ENCODE assay signal across 1 cellular context in the genomic region with DNA sequence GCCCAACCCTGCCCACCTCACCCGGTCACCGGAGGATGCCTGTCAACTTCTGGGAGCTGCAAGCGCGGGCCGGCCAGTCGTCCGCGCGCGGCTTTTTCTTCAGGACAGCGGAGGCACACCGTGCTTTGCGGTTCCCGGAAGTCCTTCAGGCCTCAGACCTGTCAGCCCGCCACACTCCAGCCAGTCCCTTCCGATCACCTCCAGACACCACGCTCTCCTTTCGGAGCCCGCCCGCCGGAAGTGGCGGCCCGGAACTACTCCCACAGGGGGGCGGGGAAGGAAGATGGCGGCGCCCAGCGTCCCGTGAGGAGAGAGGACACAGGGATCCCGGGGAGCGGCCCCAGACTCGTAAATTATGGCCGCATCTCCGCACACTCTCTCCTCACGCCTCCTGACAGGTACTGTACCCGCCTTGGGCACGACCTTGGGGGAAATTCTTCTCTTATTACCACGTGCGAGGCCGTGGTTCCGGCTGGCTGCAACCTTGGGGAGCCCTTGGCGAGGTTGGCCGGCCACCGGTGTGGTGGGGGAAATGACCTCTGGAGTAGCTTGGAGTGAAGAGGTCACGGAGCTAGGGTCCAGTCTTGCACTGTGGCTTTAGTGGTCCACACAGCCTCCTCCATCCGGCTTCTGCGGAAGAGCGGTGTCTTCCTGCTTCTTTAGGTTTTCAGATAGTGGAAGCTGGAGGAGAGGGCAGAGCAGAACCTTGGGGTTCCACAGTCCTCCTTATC.
TF ChIP-seq lines count a peak whose summit lies in the region.

A gene (plus strand): TSS at position 254 of the 731 bp plus-strand sequence. CDS start 102 bp downstream, at position 356.

TF ChIP-seq in HepG2, 621 proteins besides CTCF, POLR2A, EP300 and RAD21 (continued from another document and continues in another):
- TF ChIP-seq, protein P1, sequence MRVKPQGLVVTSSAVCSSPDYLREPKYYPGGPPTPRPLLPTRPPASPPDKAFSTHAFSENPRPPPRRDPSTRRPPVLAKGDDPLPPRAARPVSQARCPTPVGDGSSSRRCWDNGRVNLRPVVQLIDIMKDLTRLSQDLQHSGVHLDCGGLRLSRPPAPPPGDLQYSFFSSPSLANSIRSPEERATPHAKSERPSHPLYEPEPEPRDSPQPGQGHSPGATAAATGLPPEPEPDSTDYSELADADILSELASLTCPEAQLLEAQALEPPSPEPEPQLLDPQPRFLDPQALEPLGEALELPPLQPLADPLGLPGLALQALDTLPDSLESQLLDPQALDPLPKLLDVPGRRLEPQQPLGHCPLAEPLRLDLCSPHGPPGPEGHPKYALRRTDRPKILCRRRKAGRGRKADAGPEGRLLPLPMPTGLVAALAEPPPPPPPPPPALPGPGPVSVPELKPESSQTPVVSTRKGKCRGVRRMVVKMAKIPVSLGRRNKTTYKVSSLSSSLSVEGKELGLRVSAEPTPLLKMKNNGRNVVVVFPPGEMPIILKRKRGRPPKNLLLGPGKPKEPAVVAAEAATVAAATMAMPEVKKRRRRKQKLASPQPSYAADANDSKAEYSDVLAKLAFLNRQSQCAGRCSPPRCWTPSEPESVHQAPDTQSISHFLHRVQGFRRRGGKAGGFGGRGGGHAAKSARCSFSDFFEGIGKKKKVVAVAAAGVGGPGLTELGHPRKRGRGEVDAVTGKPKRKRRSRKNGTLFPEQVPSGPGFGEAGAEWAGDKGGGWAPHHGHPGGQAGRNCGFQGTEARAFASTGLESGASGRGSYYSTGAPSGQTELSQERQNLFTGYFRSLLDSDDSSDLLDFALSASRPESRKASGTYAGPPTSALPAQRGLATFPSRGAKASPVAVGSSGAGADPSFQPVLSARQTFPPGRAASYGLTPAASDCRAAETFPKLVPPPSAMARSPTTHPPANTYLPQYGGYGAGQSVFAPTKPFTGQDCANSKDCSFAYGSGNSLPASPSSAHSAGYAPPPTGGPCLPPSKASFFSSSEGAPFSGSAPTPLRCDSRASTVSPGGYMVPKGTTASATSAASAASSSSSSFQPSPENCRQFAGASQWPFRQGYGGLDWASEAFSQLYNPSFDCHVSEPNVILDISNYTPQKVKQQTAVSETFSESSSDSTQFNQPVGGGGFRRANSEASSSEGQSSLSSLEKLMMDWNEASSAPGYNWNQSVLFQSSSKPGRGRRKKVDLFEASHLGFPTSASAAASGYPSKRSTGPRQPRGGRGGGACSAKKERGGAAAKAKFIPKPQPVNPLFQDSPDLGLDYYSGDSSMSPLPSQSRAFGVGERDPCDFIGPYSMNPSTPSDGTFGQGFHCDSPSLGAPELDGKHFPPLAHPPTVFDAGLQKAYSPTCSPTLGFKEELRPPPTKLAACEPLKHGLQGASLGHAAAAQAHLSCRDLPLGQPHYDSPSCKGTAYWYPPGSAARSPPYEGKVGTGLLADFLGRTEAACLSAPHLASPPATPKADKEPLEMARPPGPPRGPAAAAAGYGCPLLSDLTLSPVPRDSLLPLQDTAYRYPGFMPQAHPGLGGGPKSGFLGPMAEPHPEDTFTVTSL (CRISPR knock-in tag; IDR thresholded peaks at IDR 0.05; ENCODE audit: borderline replicate concordance) = peak; percentile 71; the same call in 1 of the 2 replicates
- TF ChIP-seq, protein P2, sequence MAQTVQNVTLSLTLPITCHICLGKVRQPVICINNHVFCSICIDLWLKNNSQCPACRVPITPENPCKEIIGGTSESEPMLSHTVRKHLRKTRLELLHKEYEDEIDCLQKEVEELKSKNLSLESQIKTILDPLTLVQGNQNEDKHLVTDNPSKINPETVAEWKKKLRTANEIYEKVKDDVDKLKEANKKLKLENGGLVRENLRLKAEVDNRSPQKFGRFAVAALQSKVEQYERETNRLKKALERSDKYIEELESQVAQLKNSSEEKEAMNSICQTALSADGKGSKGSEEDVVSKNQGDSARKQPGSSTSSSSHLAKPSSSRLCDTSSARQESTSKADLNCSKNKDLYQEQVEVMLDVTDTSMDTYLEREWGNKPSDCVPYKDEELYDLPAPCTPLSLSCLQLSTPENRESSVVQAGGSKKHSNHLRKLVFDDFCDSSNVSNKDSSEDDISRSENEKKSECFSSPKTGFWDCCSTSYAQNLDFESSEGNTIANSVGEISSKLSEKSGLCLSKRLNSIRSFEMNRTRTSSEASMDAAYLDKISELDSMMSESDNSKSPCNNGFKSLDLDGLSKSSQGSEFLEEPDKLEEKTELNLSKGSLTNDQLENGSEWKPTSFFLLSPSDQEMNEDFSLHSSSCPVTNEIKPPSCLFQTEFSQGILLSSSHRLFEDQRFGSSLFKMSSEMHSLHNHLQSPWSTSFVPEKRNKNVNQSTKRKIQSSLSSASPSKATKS (CRISPR knock-in tag; IDR thresholded peaks at IDR 0.05) = no peak
- TF ChIP-seq, protein P3, sequence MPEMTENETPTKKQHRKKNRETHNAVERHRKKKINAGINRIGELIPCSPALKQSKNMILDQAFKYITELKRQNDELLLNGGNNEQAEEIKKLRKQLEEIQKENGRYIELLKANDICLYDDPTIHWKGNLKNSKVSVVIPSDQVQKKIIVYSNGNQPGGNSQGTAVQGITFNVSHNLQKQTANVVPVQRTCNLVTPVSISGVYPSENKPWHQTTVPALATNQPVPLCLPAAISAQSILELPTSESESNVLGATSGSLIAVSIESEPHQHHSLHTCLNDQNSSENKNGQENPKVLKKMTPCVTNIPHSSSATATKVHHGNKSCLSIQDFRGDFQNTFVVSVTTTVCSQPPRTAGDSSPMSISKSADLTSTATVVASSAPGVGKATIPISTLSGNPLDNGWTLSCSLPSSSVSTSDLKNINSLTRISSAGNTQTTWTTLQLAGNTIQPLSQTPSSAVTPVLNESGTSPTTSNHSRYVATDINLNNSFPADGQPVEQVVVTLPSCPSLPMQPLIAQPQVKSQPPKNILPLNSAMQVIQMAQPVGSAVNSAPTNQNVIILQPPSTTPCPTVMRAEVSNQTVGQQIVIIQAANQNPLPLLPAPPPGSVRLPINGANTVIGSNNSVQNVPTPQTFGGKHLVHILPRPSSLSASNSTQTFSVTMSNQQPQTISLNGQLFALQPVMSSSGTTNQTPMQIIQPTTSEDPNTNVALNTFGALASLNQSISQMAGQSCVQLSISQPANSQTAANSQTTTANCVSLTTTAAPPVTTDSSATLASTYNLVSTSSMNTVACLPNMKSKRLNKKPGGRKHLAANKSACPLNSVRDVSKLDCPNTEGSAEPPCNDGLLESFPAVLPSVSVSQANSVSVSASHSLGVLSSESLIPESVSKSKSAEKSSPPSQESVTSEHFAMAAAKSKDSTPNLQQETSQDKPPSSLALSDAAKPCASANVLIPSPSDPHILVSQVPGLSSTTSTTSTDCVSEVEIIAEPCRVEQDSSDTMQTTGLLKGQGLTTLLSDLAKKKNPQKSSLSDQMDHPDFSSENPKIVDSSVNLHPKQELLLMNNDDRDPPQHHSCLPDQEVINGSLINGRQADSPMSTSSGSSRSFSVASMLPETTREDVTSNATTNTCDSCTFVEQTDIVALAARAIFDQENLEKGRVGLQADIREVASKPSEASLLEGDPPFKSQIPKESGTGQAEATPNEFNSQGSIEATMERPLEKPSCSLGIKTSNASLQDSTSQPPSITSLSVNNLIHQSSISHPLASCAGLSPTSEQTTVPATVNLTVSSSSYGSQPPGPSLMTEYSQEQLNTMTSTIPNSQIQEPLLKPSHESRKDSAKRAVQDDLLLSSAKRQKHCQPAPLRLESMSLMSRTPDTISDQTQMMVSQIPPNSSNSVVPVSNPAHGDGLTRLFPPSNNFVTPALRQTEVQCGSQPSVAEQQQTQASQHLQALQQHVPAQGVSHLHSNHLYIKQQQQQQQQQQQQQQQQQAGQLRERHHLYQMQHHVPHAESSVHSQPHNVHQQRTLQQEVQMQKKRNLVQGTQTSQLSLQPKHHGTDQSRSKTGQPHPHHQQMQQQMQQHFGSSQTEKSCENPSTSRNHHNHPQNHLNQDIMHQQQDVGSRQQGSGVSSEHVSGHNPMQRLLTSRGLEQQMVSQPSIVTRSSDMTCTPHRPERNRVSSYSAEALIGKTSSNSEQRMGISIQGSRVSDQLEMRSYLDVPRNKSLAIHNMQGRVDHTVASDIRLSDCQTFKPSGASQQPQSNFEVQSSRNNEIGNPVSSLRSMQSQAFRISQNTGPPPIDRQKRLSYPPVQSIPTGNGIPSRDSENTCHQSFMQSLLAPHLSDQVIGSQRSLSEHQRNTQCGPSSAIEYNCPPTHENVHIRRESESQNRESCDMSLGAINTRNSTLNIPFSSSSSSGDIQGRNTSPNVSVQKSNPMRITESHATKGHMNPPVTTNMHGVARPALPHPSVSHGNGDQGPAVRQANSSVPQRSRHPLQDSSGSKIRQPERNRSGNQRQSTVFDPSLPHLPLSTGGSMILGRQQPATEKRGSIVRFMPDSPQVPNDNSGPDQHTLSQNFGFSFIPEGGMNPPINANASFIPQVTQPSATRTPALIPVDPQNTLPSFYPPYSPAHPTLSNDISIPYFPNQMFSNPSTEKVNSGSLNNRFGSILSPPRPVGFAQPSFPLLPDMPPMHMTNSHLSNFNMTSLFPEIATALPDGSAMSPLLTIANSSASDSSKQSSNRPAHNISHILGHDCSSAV (CRISPR knock-in tag; IDR thresholded peaks at IDR 0.05; ENCODE audit: borderline replicate concordance) = no peak
- TF ChIP-seq CHCHD3 (CRISPR knock-in tag; IDR thresholded peaks at IDR 0.05) (no peak), KMT2B (CRISPR knock-in tag; IDR thresholded peaks at IDR 0.05) (peak; percentile 97), ZNF660 (CRISPR knock-in tag; IDR thresholded peaks at IDR 0.05; ENCODE audit: borderline replicate concordance, low read depth) (no peak), SP4 (CRISPR knock-in tag; IDR thresholded peaks at IDR 0.05) (peak; percentile 81), MAFF (IDR thresholded peaks at IDR 0.05; ENCODE audit: low read depth, low read length) (no peak), PAX8 (CRISPR knock-in tag; IDR thresholded peaks at IDR 0.05; ENCODE audit: borderline replicate concordance) (no peak), RFX5 (IDR thresholded peaks at IDR 0.05; ENCODE audit: low read depth, low read length) (no peak), RBFOX2 (IDR thresholded peaks at IDR 0.05; ENCODE audit: low read depth, low read length) (peak; percentile 89), ZSCAN20 (CRISPR knock-in tag; IDR thresholded peaks at IDR 0.05; ENCODE audit: borderline replicate concordance) (no peak), TEAD2 (CRISPR knock-in tag; IDR thresholded peaks at IDR 0.05) (no peak), SP5 (CRISPR knock-in tag; IDR thresholded peaks at IDR 0.05; ENCODE audit: borderline replicate concordance, low read depth) (peak; percentile 92), ZNF501 (CRISPR knock-in tag; IDR thresholded peaks at IDR 0.05) (peak; percentile 76), ZNF775 (CRISPR knock-in tag; IDR thresholded peaks at IDR 0.05; ENCODE audit: borderline replicate concordance) (no peak)
- TF ChIP-seq, protein P4, sequence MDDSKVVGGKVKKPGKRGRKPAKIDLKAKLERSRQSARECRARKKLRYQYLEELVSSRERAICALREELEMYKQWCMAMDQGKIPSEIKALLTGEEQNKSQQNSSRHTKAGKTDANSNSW (CRISPR knock-in tag; IDR thresholded peaks at IDR 0.05; ENCODE audit: borderline replicate concordance) = no peak
- TF ChIP-seq, protein P5, sequence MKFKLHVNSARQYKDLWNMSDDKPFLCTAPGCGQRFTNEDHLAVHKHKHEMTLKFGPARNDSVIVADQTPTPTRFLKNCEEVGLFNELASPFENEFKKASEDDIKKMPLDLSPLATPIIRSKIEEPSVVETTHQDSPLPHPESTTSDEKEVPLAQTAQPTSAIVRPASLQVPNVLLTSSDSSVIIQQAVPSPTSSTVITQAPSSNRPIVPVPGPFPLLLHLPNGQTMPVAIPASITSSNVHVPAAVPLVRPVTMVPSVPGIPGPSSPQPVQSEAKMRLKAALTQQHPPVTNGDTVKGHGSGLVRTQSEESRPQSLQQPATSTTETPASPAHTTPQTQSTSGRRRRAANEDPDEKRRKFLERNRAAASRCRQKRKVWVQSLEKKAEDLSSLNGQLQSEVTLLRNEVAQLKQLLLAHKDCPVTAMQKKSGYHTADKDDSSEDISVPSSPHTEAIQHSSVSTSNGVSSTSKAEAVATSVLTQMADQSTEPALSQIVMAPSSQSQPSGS (CRISPR knock-in tag; IDR thresholded peaks at IDR 0.05) = peak; percentile 70
- TF ChIP-seq, protein P6, sequence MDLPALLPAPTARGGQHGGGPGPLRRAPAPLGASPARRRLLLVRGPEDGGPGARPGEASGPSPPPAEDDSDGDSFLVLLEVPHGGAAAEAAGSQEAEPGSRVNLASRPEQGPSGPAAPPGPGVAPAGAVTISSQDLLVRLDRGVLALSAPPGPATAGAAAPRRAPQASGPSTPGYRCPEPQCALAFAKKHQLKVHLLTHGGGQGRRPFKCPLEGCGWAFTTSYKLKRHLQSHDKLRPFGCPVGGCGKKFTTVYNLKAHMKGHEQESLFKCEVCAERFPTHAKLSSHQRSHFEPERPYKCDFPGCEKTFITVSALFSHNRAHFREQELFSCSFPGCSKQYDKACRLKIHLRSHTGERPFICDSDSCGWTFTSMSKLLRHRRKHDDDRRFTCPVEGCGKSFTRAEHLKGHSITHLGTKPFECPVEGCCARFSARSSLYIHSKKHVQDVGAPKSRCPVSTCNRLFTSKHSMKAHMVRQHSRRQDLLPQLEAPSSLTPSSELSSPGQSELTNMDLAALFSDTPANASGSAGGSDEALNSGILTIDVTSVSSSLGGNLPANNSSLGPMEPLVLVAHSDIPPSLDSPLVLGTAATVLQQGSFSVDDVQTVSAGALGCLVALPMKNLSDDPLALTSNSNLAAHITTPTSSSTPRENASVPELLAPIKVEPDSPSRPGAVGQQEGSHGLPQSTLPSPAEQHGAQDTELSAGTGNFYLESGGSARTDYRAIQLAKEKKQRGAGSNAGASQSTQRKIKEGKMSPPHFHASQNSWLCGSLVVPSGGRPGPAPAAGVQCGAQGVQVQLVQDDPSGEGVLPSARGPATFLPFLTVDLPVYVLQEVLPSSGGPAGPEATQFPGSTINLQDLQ (CRISPR knock-in tag; IDR thresholded peaks at IDR 0.05) = no peak; the same call in 1 of the 2 replicates
- TF ChIP-seq, protein P7, sequence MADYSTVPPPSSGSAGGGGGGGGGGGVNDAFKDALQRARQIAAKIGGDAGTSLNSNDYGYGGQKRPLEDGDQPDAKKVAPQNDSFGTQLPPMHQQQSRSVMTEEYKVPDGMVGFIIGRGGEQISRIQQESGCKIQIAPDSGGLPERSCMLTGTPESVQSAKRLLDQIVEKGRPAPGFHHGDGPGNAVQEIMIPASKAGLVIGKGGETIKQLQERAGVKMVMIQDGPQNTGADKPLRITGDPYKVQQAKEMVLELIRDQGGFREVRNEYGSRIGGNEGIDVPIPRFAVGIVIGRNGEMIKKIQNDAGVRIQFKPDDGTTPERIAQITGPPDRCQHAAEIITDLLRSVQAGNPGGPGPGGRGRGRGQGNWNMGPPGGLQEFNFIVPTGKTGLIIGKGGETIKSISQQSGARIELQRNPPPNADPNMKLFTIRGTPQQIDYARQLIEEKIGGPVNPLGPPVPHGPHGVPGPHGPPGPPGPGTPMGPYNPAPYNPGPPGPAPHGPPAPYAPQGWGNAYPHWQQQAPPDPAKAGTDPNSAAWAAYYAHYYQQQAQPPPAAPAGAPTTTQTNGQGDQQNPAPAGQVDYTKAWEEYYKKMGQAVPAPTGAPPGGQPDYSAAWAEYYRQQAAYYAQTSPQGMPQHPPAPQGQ (CRISPR knock-in tag; IDR thresholded peaks at IDR 0.05; ENCODE audit: borderline replicate concordance) = no peak
- TF ChIP-seq, protein P8, sequence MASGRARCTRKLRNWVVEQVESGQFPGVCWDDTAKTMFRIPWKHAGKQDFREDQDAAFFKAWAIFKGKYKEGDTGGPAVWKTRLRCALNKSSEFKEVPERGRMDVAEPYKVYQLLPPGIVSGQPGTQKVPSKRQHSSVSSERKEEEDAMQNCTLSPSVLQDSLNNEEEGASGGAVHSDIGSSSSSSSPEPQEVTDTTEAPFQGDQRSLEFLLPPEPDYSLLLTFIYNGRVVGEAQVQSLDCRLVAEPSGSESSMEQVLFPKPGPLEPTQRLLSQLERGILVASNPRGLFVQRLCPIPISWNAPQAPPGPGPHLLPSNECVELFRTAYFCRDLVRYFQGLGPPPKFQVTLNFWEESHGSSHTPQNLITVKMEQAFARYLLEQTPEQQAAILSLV (CRISPR knock-in tag; IDR thresholded peaks at IDR 0.05; ENCODE audit: borderline replicate concordance) = peak; percentile 58
